ENCODE assay signal across 17 cellular contexts in genomic region chr18:40867452-40867851, GRCh38.
A peak's percentile ranks its signal among the peaks of the same experiment; 100 is the strongest.
DNase-seq lines count a peak whose midpoint lies in the region; ATAC-seq and TF ChIP-seq lines count a peak whose summit lies in the region.
"Had no signal": no experiment of that assay in that cellular context is flagged by ENCODE, and none has a peak within 500 bp of the region (broad histone marks: within the 10 kb centered on the region; RNA-seq: fewer than 3 reads in every experiment).

No MANE protein-coding gene starts in this region.

- H3K27me3 Mint-ChIP-seq in chondrocyte (ENCODE audit: low read depth): no peaks in the 10 kb centered on the region
- H3K27me3 Mint-ChIP-seq: activated naive CD8-positive, alpha-beta T cell; memory B cell had no signal

- DNase-seq in NCI-H460 (ENCODE audit: extremely low read depth, low read depth) (peak; percentile 36), chondrocyte (ENCODE audit: low spot score) (no peak), kidney tubule cell (ENCODE audit: low spot score) (peak; percentile 20), UCSD-AML1 (lab: John Stamatoyannopoulos, UW; ENCODE audit: unreplicated experiment) (no peak), mucosa of gallbladder (ENCODE audit: low spot score) (no peak), upper lobe of right lung (no peak)
- DNase-seq: activated CD8-positive, alpha-beta memory T cell treated with anti-CD3 and anti-CD28 coated beads, Interleukin-2, amount 50 U/mL, for 4 hours; GF-D8; NCI-H510A treated with DMSO at 0.1 percent for 48 hours; SJCRH30; stimulated activated CD4-positive, alpha-beta T cell treated with anti-CD3 and anti-CD28 coated beads, Interleukin-4, amount 100 ng/mL, for 1 hour; stomach had no signal

- H3K4me1 Mint-ChIP-seq in chondrocyte (ENCODE audit: low read depth): peaks cover 45% of the 10 kb centered on the region
- H3K4me1 Mint-ChIP-seq: memory B cell, WTC11 had no signal

- H3K27ac ChIP-seq in BLaER1 (no peak overlapping the region), upper lobe of right lung (no peak overlapping the region)
- H3K27ac ChIP-seq: SJCRH30, stomach had no signal

- peak overlapping the region; percentile 93 for H3K27ac Mint-ChIP-seq in chondrocyte (ENCODE audit: unreplicated experiment)
- H3K27ac Mint-ChIP-seq: activated naive CD8-positive, alpha-beta T cell; memory B cell; WTC11 had no signal

- peaks cover 15% of the 10 kb centered on the region for H3K4me1 ChIP-seq in BLaER1
- H3K4me1 ChIP-seq in upper lobe of right lung: no peaks in the 10 kb centered on the region
- H3K4me1 ChIP-seq: SJCRH30, stomach had no signal

- H3K4me2 ChIP-seq in BLaER1: 0 out of 2 replicates have a peak overlapping the region, but pooled peaks have one; percentile 2

- no peaks in the 10 kb centered on the region for H3K36me3 ChIP-seq in BLaER1
- H3K36me3 ChIP-seq in upper lobe of right lung: no peaks in the 10 kb centered on the region
- H3K36me3 ChIP-seq: SJCRH30, stomach had no signal

- H3K36me3 Mint-ChIP-seq in chondrocyte (ENCODE audit: low read depth): peaks cover 3% of the 10 kb centered on the region
- H3K36me3 Mint-ChIP-seq: activated naive CD8-positive, alpha-beta T cell; memory B cell had no signal

- H3K4me3 Mint-ChIP-seq in chondrocyte (ENCODE audit: unreplicated experiment): no peak overlapping the region
- H3K4me3 Mint-ChIP-seq: activated naive CD8-positive, alpha-beta T cell; memory B cell; WTC11 had no signal

- no peak for TF ChIP-seq CTCF in chondrocyte (IDR thresholded peaks at IDR 0.05)
- TF ChIP-seq CTCF in upper lobe of right lung (IDR thresholded peaks at IDR 0.05): no peak

- no peaks in the 10 kb centered on the region for H4K20me1 ChIP-seq in BLaER1

- H3K9me3 ChIP-seq in BLaER1: no peaks in the 10 kb centered on the region
- H3K9me3 ChIP-seq in upper lobe of right lung: no peaks in the 10 kb centered on the region
- H3K9me3 ChIP-seq: SJCRH30, stomach had no signal

- no peaks in the 10 kb centered on the region for H3K27me3 ChIP-seq in BLaER1
- no peaks in the 10 kb centered on the region for H3K27me3 ChIP-seq in upper lobe of right lung
- H3K27me3 ChIP-seq: SJCRH30, stomach had no signal

- peaks cover 15% of the 10 kb centered on the region for H3K9me3 Mint-ChIP-seq in chondrocyte (ENCODE audit: low read depth)

- intact Hi-C loops in upper lobe of right lung (cut with DNase I): no loop called here

- H3K9ac ChIP-seq in BLaER1: no peak overlapping the region

- ATAC-seq in HG02678 (IDR thresholded peaks at IDR 0.05; ENCODE audit: unreplicated experiment) (no peak), upper lobe of right lung (no peak)
- ATAC-seq: WTC11 had no signal

- no peak overlapping the region for H3K4me3 ChIP-seq in BLaER1
- H3K4me3 ChIP-seq in upper lobe of right lung: no peak overlapping the region
- H3K4me3 ChIP-seq: SJCRH30, stomach had no signal

Comparison
In these comparisons a context has a peak if more than half of its experiments do, and no peak if none do; other contexts are left out.
1. DNase-seq: peak in NCI-H460 (single experiment) and kidney tubule cell (single experiment); none in chondrocyte (single experiment), UCSD-AML1 (single experiment), mucosa of gallbladder (single experiment) and upper lobe of right lung (single experiment).